In genomic region chr1:202807926-202808757, GRCh38 we compare ENCODE assay signal across 1 cellular context.
A peak's percentile ranks its signal among the peaks of the same experiment; 100 is the strongest.
TF ChIP-seq lines count a peak whose summit lies in the region.

KDM5B (minus strand) TSS chr1:202808421; CDS start chr1:202808305, 116 bp downstream.

TF ChIP-seq in HepG2, 621 proteins besides CTCF, POLR2A, EP300 and RAD21 (continued from another document and continues in another):
- TF ChIP-seq ZBTB33 (CRISPR knock-in tag; IDR thresholded peaks at IDR 0.05) (no peak), HNRNPK (IDR thresholded peaks at IDR 0.05; ENCODE audit: low read depth, low read length, poor library complexity, severe bottlenecking) (peak; percentile 74), SMARCC2 (IDR thresholded peaks at IDR 0.05) (no peak), DRAP1 (CRISPR knock-in tag; IDR thresholded peaks at IDR 0.05) (peak; percentile 94), ZMYM2 (CRISPR knock-in tag; IDR thresholded peaks at IDR 0.05) (no peak), IRX3 (CRISPR knock-in tag; IDR thresholded peaks at IDR 0.05; ENCODE audit: borderline replicate concordance, low read depth) (peak; percentile 62; the same call in 1 of the 2 replicates), THAP9 (CRISPR knock-in tag; IDR thresholded peaks at IDR 0.05; ENCODE audit: borderline replicate concordance) (no peak), RXRB (CRISPR knock-in tag; IDR thresholded peaks at IDR 0.05; ENCODE audit: borderline replicate concordance) (peak; percentile 31; the same call in 1 of the 2 replicates), E2F2 (CRISPR knock-in tag; IDR thresholded peaks at IDR 0.05; ENCODE audit: borderline replicate concordance) (no peak), ZNF432 (CRISPR knock-in tag; IDR thresholded peaks at IDR 0.05; ENCODE audit: borderline replicate concordance) (no peak), ATF1 (CRISPR knock-in tag; IDR thresholded peaks at IDR 0.05) (no peak), ZNF678 (CRISPR knock-in tag; IDR thresholded peaks at IDR 0.05) (peak; percentile 85; the same call in 1 of the 2 replicates), ZNF713 (CRISPR knock-in tag; IDR thresholded peaks at IDR 0.05) (no peak), DPF2 (CRISPR knock-in tag; IDR thresholded peaks at IDR 0.05; ENCODE audit: borderline replicate concordance, low read depth) (no peak), GABPA (IDR thresholded peaks at IDR 0.05; ENCODE audit: low read depth, low read length) (no peak), GABPA (CRISPR knock-in tag; IDR thresholded peaks at IDR 0.05; ENCODE audit: low read depth) (no peak), CBFB (CRISPR knock-in tag; IDR thresholded peaks at IDR 0.05) (peak; percentile 84), CREM (IDR thresholded peaks at IDR 0.05) (peak; percentile 31; the same call in 1 of the 2 replicates), CREM (CRISPR knock-in tag; IDR thresholded peaks at IDR 0.05) (no peak), CENPT (CRISPR knock-in tag; IDR thresholded peaks at IDR 0.05; ENCODE audit: low read depth) (0 out of 2 replicates have a peak, but pooled peaks have one; percentile 46), ZNF121 (CRISPR knock-in tag; IDR thresholded peaks at IDR 0.05) (0 out of 2 replicates have a peak, but pooled peaks have one; percentile 36), E2F1 (CRISPR knock-in tag; IDR thresholded peaks at IDR 0.05) (no peak), ZNF580 (CRISPR knock-in tag; IDR thresholded peaks at IDR 0.05; ENCODE audit: borderline replicate concordance, low read depth) (peak; percentile 65; the same call in 1 of the 2 replicates), ZFP1 (CRISPR knock-in tag; IDR thresholded peaks at IDR 0.05) (0 out of 2 replicates have a peak, but pooled peaks have one; percentile 38), ZNF768 (CRISPR knock-in tag; IDR thresholded peaks at IDR 0.05) (peak; percentile 62; the same call in 1 of the 2 replicates), EHMT2 (IDR thresholded peaks at IDR 0.05; ENCODE audit: borderline replicate concordance, low read depth, low read length) (no peak), TBP (CRISPR knock-in tag; IDR thresholded peaks at IDR 0.05) (no peak), KLF9 (CRISPR knock-in tag; IDR thresholded peaks at IDR 0.05; ENCODE audit: low read depth) (no peak), ZFP36L2 (CRISPR knock-in tag; IDR thresholded peaks at IDR 0.05) (no peak), ZNF260 (CRISPR knock-in tag; IDR thresholded peaks at IDR 0.05; ENCODE audit: borderline replicate concordance, low read depth) (no peak), ZBTB4 (CRISPR knock-in tag; IDR thresholded peaks at IDR 0.05; ENCODE audit: borderline replicate concordance) (no peak), ZKSCAN5 (CRISPR knock-in tag; IDR thresholded peaks at IDR 0.05) (no peak), ZNF367 (CRISPR knock-in tag; IDR thresholded peaks at IDR 0.05; ENCODE audit: borderline replicate concordance) (peak; percentile 100), NFIB (CRISPR knock-in tag; IDR thresholded peaks at IDR 0.05; ENCODE audit: borderline replicate concordance) (no peak), ZBTB26 (CRISPR knock-in tag; IDR thresholded peaks at IDR 0.05; ENCODE audit: borderline replicate concordance) (peak; percentile 68; the same call in 1 of the 2 replicates), ZNF292 (CRISPR knock-in tag; IDR thresholded peaks at IDR 0.05; ENCODE audit: borderline replicate concordance, low read depth) (no peak), SP140L (CRISPR knock-in tag; IDR thresholded peaks at IDR 0.05; ENCODE audit: borderline replicate concordance) (no peak), ZNF883 (CRISPR knock-in tag; IDR thresholded peaks at IDR 0.05; ENCODE audit: not compliant biosample characterization) (peak; percentile 30), PHF21A (CRISPR knock-in tag; IDR thresholded peaks at IDR 0.05) (no peak), ZNF274 (CRISPR knock-in tag; IDR thresholded peaks at IDR 0.05) (peak; percentile 78; the same call in 1 of the 2 replicates), XBP1 (CRISPR knock-in tag; IDR thresholded peaks at IDR 0.05) (no peak), ZNF749 (CRISPR knock-in tag; IDR thresholded peaks at IDR 0.05; ENCODE audit: borderline replicate concordance) (no peak), SPEN (CRISPR knock-in tag; IDR thresholded peaks at IDR 0.05; ENCODE audit: low read depth) (peak; percentile 79), ZNF460 (CRISPR knock-in tag; IDR thresholded peaks at IDR 0.05; ENCODE audit: borderline replicate concordance) (no peak), GRHL1 (CRISPR knock-in tag; conservative IDR thresholded peaks at IDR 0.05) (no peak), ETV5 (CRISPR knock-in tag; IDR thresholded peaks at IDR 0.05; ENCODE audit: borderline replicate concordance) (peak; percentile 38; the same call in 1 of the 2 replicates), ZBTB10 (CRISPR knock-in tag; IDR thresholded peaks at IDR 0.05; ENCODE audit: borderline replicate concordance) (no peak; the same call in 1 of the 2 replicates), MTA1 (CRISPR knock-in tag; IDR thresholded peaks at IDR 0.05; ENCODE audit: borderline replicate concordance) (peak; percentile 81; the same call in 1 of the 2 replicates), ZNF431 (CRISPR knock-in tag; IDR thresholded peaks at IDR 0.05; ENCODE audit: borderline replicate concordance, low read depth) (no peak), TOPORS (CRISPR knock-in tag; IDR thresholded peaks at IDR 0.05) (no peak), HOXA3 (CRISPR knock-in tag; IDR thresholded peaks at IDR 0.05) (peak; percentile 82)
